11 cellular contexts compared by ENCODE assay signal in genomic region chr12:75721231-75721641, GRCh38.
DNase-seq lines count a peak whose midpoint lies in the region; ATAC-seq and TF ChIP-seq lines count a peak whose summit lies in the region.
"Had no signal": no experiment of that assay in that cellular context is flagged by ENCODE, and none has a peak within 500 bp of the region (broad histone marks: within the 10 kb centered on the region; RNA-seq: fewer than 3 reads in every experiment).

No MANE protein-coding gene starts in this region.

- TF ChIP-seq RAD21 in HCT116 (IDR thresholded peaks at IDR 0.05; ENCODE audit: low read depth): no peak

- peak overlapping the region; percentile 100 for H3K27ac ChIP-seq in HCT116 (ENCODE audit: low read depth, low read length)
- peak overlapping the region; percentile 76 for H3K27ac ChIP-seq in foreskin keratinocyte
- peak overlapping the region in 11 of 21 experiments; percentile 0 to 86 (median 58) for H3K27ac ChIP-seq in skin epidermis
- H3K27ac ChIP-seq in CD8-positive, alpha-beta T cell (ENCODE audit: low read depth, low read length): no peak overlapping the region

- no peaks in the 10 kb centered on the region for H3K9me3 ChIP-seq in HCT116 (ENCODE audit: control insufficient read depth in 1 of 2, insufficient read depth in 1 of 2, low read depth in 1 of 2, low read length in 2 of 2)
- no peaks in the 10 kb centered on the region for H3K9me3 ChIP-seq in CD8-positive, alpha-beta T cell (ENCODE audit: low read length)
- H3K9me3 ChIP-seq: HAP-1 had no signal

- H3K9me3 Mint-ChIP-seq in CD8-positive, alpha-beta T cell: no peaks in the 10 kb centered on the region
- H3K9me3 Mint-ChIP-seq: stimulated activated memory B cell treated with anti-CD40 and anti-IgM and Interleukin-4, amounts not matched to agents 10 μg/mL and 1 μg/mL and 100 μg/mL, for 72 hours had no signal

- peaks cover 80 to 93% of the 10 kb centered on the region in 2 experiments for H3K4me1 ChIP-seq in HCT116 (ENCODE audit: control insufficient read depth in 1 of 2, insufficient read depth in 2 of 2, low read length in 2 of 2)
- H3K4me1 ChIP-seq in foreskin keratinocyte: peaks cover 57% of the 10 kb centered on the region
- H3K4me1 ChIP-seq in CD8-positive, alpha-beta T cell (ENCODE audit: insufficient read depth, low read length): peaks cover 18% of the 10 kb centered on the region

- POLR2A ChIA-PET in HCT116 (lab: Charles Lee): interaction anchor here (1.1 to 11.0 kb wide), 7 partner anchors 9 to 74 kb away, joined by 3 to 89 read pairs (median 5); no protein-coding TSS in a partner anchor
- POLR2A ChIA-PET in CD8-positive, alpha-beta T cell (lab: Charles Lee): interaction anchor here (0.5 kb wide), 1 partner anchor 81 kb away, joined by 3 read pairs; no protein-coding TSS in a partner anchor

- in situ Hi-C loops in KBM-7 (cut with MboI; ENCODE audit: low pct_unique_long_range_greater_than_20kb, low sequenced_read_pairs): no loop called here

- RAD21 ChIA-PET in HCT116 (lab: Charles Lee; ENCODE audit: low non-redundant PET in 1 of 2, low total read pairs in 2 of 2, uncharacterized antibody in 2 of 2, unreplicated experiment in 2 of 2): no interaction called here

- no peaks in the 10 kb centered on the region for H3K27me3 ChIP-seq in HCT116 (ENCODE audit: insufficient read depth, low read length)
- no peaks in the 10 kb centered on the region for H3K27me3 ChIP-seq in foreskin keratinocyte
- H3K27me3 ChIP-seq in CD8-positive, alpha-beta T cell (ENCODE audit: insufficient read depth, low read length): no peaks in the 10 kb centered on the region

- DNase-seq in HCT116 (ENCODE audit: low read depth, low spot score): no peak
- no peak for DNase-seq in foreskin keratinocyte
- no peak for DNase-seq in activated gamma-delta T cell treated with Interleukin-2 at 50 U/mL for 16 hours
- no peak for DNase-seq in CD8-positive, alpha-beta T cell
- no peak for DNase-seq in KBM-7
- DNase-seq: activated CD8-positive, alpha-beta memory T cell treated with anti-CD3 and anti-CD28 coated beads, Interleukin-2, amount 50 U/mL, for 4 hours; stimulated activated CD4-positive, alpha-beta T cell treated with anti-CD3 and anti-CD28 coated beads, Interleukin-2, amount 100 ng/mL, for 24 hours had no signal

- H3K4me1 Mint-ChIP-seq in CD8-positive, alpha-beta T cell (ENCODE audit: low read depth): peaks cover 12% of the 10 kb centered on the region

- H3K4me3 ChIP-seq in HCT116 (replicated peaks in 1 of 2; ENCODE audit: low read depth in 1 of 2, low read length in 2 of 2) (no peak overlapping the region), skin epidermis (no peak overlapping the region)
- no peak overlapping the region for H3K4me3 ChIP-seq in CD8-positive, alpha-beta T cell (ENCODE audit: low read depth, low read length)
- H3K4me3 ChIP-seq: HAP-1 had no signal

- H3K79me2 ChIP-seq in HCT116 (ENCODE audit: insufficient read depth, low read length): peaks cover 7% of the 10 kb centered on the region; the same call in 1 of the 2 replicates

- TF ChIP-seq CTCF in HCT116 (IDR thresholded peaks at IDR 0.05 in 2 of 3, conservative IDR thresholded peaks at IDR 0.05 in 1 of 3; ENCODE audit: borderline replicate concordance in 1 of 3, insufficient read depth in 1 of 3, low read depth in 2 of 3, low read length in 2 of 3): no peak
- TF ChIP-seq CTCF in foreskin keratinocyte (conservative IDR thresholded peaks at IDR 0.05): no peak
- no peak for TF ChIP-seq CTCF in CD8-positive, alpha-beta T cell (IDR thresholded peaks at IDR 0.05)

- no peaks in the 10 kb centered on the region for H3K36me3 Mint-ChIP-seq in CD8-positive, alpha-beta T cell
- H3K36me3 Mint-ChIP-seq: stimulated activated memory B cell treated with anti-CD40 and anti-IgM and Interleukin-4, amounts not matched to agents 10 μg/mL and 1 μg/mL and 100 μg/mL, for 72 hours had no signal

- no peak for ATAC-seq in HCT116
- ATAC-seq in SK-N-SH treated with all-trans-retinoic acid at 6 μM for 48 hours: peak; percentile 49
- ATAC-seq in foreskin keratinocyte: no peak
- ATAC-seq in CD8-positive, alpha-beta T cell: no peak
- ATAC-seq: stimulated activated memory B cell treated with anti-CD40 and anti-IgM and Interleukin-4, amounts not matched to agents 10 μg/mL and 1 μg/mL and 100 μg/mL, for 72 hours had no signal

- BruUV-seq in HCT116 (replicated peaks; lab: Mats Ljungman, UMichigan): TSS peak; percentile 34

- peak overlapping the region; percentile 67 for H3K9ac ChIP-seq in HCT116 (ENCODE audit: low read length)

- peaks cover 7% of the 10 kb centered on the region for H3K27me3 Mint-ChIP-seq in CD8-positive, alpha-beta T cell (ENCODE audit: low read depth)

- no peaks in the 10 kb centered on the region for H4K20me1 ChIP-seq in HCT116 (ENCODE audit: insufficient read depth)

- no peak overlapping the region for H2AFZ ChIP-seq in HCT116 (ENCODE audit: low read depth, low read length, poor library complexity, severe bottlenecking)

- no peak overlapping the region for H3K4me3 Mint-ChIP-seq in CD8-positive, alpha-beta T cell
- H3K4me3 Mint-ChIP-seq: stimulated activated memory B cell treated with anti-CD40 and anti-IgM and Interleukin-4, amounts not matched to agents 10 μg/mL and 1 μg/mL and 100 μg/mL, for 72 hours had no signal

- CTCF ChIA-PET in HCT116 (lab: Charles Lee): no interaction called here
- CTCF ChIA-PET in CD8-positive, alpha-beta T cell (lab: Charles Lee): no interaction called here

- H3K9me2 ChIP-seq in HCT116 (ENCODE audit: insufficient read depth): no peaks in the 10 kb centered on the region

- TF ChIP-seq POLR2A in HCT116 (IDR thresholded peaks at IDR 0.05; ENCODE audit: borderline replicate concordance, extremely low read depth, insufficient read depth, insufficient read length): no peak

- intact Hi-C loops in HCT116 (cut with micrococcal nuclease): loop anchor here (5.0 kb wide), 2 partner anchors 84 to 626 kb away; partner anchors contain the start of gene BBS10
- intact Hi-C loops in CD8-positive, alpha-beta T cell (cut with DNase I, micrococcal nuclease): loop anchor here (5.0 to 10.0 kb wide), 2 partner anchors 314 to 316 kb away; partner anchors contain the start of gene PHLDA1 (in 1 of the 2)

- no peak overlapping the region for H3K27ac Mint-ChIP-seq in CD8-positive, alpha-beta T cell
- H3K27ac Mint-ChIP-seq: stimulated activated memory B cell treated with anti-CD40 and anti-IgM and Interleukin-4, amounts not matched to agents 10 μg/mL and 1 μg/mL and 100 μg/mL, for 72 hours had no signal

- peak overlapping the region; percentile 47 for H3K4me2 ChIP-seq in HCT116 (ENCODE audit: low read length)

- no peaks in the 10 kb centered on the region for H3K36me3 ChIP-seq in HCT116 (ENCODE audit: control insufficient read depth in 1 of 2, insufficient read depth in 2 of 2, low read length in 2 of 2)
- H3K36me3 ChIP-seq in CD8-positive, alpha-beta T cell (ENCODE audit: insufficient read depth, low read length): no peaks in the 10 kb centered on the region
- H3K36me3 ChIP-seq: HAP-1 had no signal

TF ChIP-seq in HCT116, 20 proteins besides CTCF, POLR2A, EP300 and RAD21:
- TF ChIP-seq ZNF274 (IDR thresholded peaks at IDR 0.05; ENCODE audit: low read depth, low read length) (no peak), JUND (IDR thresholded peaks at IDR 0.05) (peak; percentile 25; the same call in 1 of the 2 replicates), ZFX (IDR thresholded peaks at IDR 0.05) (no peak)

TF ChIP-seq in SK-N-SH treated with all-trans-retinoic acid at 6 μM for 48 hours, 23 proteins besides CTCF, POLR2A, EP300 and RAD21 (continues in another document):
- TF ChIP-seq CSRNP3 (CRISPR knock-in tag; IDR thresholded peaks at IDR 0.05) (no peak), PPARA (CRISPR knock-in tag; IDR thresholded peaks at IDR 0.05; ENCODE audit: borderline replicate concordance) (no peak), RARB (CRISPR knock-in tag; IDR thresholded peaks at IDR 0.05) (no peak), PATZ1 (CRISPR knock-in tag; IDR thresholded peaks at IDR 0.05; ENCODE audit: borderline replicate concordance) (no peak), BACH2 (CRISPR knock-in tag; IDR thresholded peaks at IDR 0.05; ENCODE audit: borderline replicate concordance) (no peak), OSR1 (CRISPR knock-in tag; IDR thresholded peaks at IDR 0.05) (no peak)
